1 cellular context compared by ENCODE assay signal in genomic region chr19:9768175-9769112, GRCh38.
TF ChIP-seq lines count a peak whose summit lies in the region.

TSS of gene ZNF846 (minus strand) at chr19:9768738. CDS start at chr19:9764950, 3,788 bp downstream.

TF ChIP-seq in H1, 55 proteins besides CTCF, POLR2A, EP300 and RAD21 (continued from another document):
- TF ChIP-seq E2F6 (IDR thresholded peaks at IDR 0.05): peak; percentile 73
- no peak for TF ChIP-seq SIRT6 (IDR thresholded peaks at IDR 0.05; ENCODE audit: low read length)
- TF ChIP-seq TAF1 (IDR thresholded peaks at IDR 0.05; ENCODE audit: low read depth, low read length): peak; percentile 81
- no peak for TF ChIP-seq EZH2 (IDR thresholded peaks at IDR 0.05; ENCODE audit: low read depth, low read length, severe bottlenecking)
- 0 out of 4 replicates have a peak, but pooled peaks of 1 of the 2 experiments have one; percentile 57 for TF ChIP-seq HDAC2 (IDR thresholded peaks at IDR 0.05; ENCODE audit: borderline replicate concordance in 1 of 2, low read depth in 2 of 2, low read length in 2 of 2)
- peak; percentile 85 for TF ChIP-seq CREB1 (IDR thresholded peaks at IDR 0.05)
- no peak for TF ChIP-seq ATF2 (IDR thresholded peaks at IDR 0.05; ENCODE audit: low read length)
- TF ChIP-seq ATF3 (IDR thresholded peaks at IDR 0.05; ENCODE audit: insufficient read depth, low read depth, low read length): no peak
- no peak for TF ChIP-seq BACH1 (IDR thresholded peaks at IDR 0.05; ENCODE audit: low read length)
- no peak for TF ChIP-seq TEAD4 (IDR thresholded peaks at IDR 0.05; ENCODE audit: low read depth, low read length)
- peak; percentile 96 for TF ChIP-seq ASH2L (IDR thresholded peaks at IDR 0.05; ENCODE audit: low read length)
- TF ChIP-seq SIX5 (IDR thresholded peaks at IDR 0.05; ENCODE audit: low read depth, low read length): no peak
- no peak for TF ChIP-seq KDM4A (IDR thresholded peaks at IDR 0.05; ENCODE audit: low read depth, low read length, severe bottlenecking)
- TF ChIP-seq RBBP5 (IDR thresholded peaks at IDR 0.05; ENCODE audit: borderline replicate concordance, low read depth, low read length): peak; percentile 91
- no peak for TF ChIP-seq CHD2 (IDR thresholded peaks at IDR 0.05; ENCODE audit: low read length)
- no peak for TF ChIP-seq JUN (IDR thresholded peaks at IDR 0.05; ENCODE audit: low read depth, low read length)
- no peak for TF ChIP-seq BRCA1 (IDR thresholded peaks at IDR 0.05; ENCODE audit: low read depth, low read length)
- 0 out of 2 replicates have a peak, but pooled peaks have one; percentile 10 for TF ChIP-seq SRF (IDR thresholded peaks at IDR 0.05; ENCODE audit: low read depth, low read length)
- TF ChIP-seq TCF12 (IDR thresholded peaks at IDR 0.05; ENCODE audit: low read depth, low read length): no peak
- peak; percentile 17; the same call in 1 of the 2 replicates for TF ChIP-seq NRF1 (IDR thresholded peaks at IDR 0.05; ENCODE audit: low read depth, low read length)
- TF ChIP-seq EGR1 (IDR thresholded peaks at IDR 0.05; ENCODE audit: borderline replicate concordance, low read depth, low read length): 0 out of 2 replicates have a peak, but pooled peaks have one; percentile 41
- no peak; the same call in 1 of the 2 replicates for TF ChIP-seq KDM5A (IDR thresholded peaks at IDR 0.05; ENCODE audit: low read length)
- TF ChIP-seq RFX5 (IDR thresholded peaks at IDR 0.05; ENCODE audit: borderline replicate concordance, low read depth, low read length): no peak
- TF ChIP-seq GTF2F1 (IDR thresholded peaks at IDR 0.05; ENCODE audit: borderline replicate concordance, low read depth, low read length): no peak; the same call in 1 of the 2 replicates
- TF ChIP-seq CHD7 (IDR thresholded peaks at IDR 0.05; ENCODE audit: insufficient replicate concordance, low read length): no peak
- no peak for TF ChIP-seq KDM1A (IDR thresholded peaks at IDR 0.05; ENCODE audit: borderline replicate concordance, low read length)
- TF ChIP-seq MAX (IDR thresholded peaks at IDR 0.05): peak; percentile 79
- no peak for TF ChIP-seq RNF2 (IDR thresholded peaks at IDR 0.05; ENCODE audit: borderline replicate concordance, low read depth, low read length, missing control alignments, poor library complexity, severe bottlenecking)
- 0 out of 2 replicates have a peak, but pooled peaks have one; percentile 30 for TF ChIP-seq YY1 (IDR thresholded peaks at IDR 0.05; ENCODE audit: low read depth, low read length)
- TF ChIP-seq CHD1 (IDR thresholded peaks at IDR 0.05; ENCODE audit: low read depth, low read length): no peak
- peak; percentile 51 for TF ChIP-seq TAF7 (optimal IDR thresholded peaks at IDR 0.05; ENCODE audit: borderline replicate concordance, low read depth, low read length)
- no peak for TF ChIP-seq ZNF274 (IDR thresholded peaks at IDR 0.05; ENCODE audit: borderline replicate concordance, extremely low read depth, low read length)
- TF ChIP-seq GABPA (IDR thresholded peaks at IDR 0.05; ENCODE audit: borderline replicate concordance, insufficient read depth, low read length): peak; percentile 99
- no peak for TF ChIP-seq HDAC6 (IDR thresholded peaks at IDR 0.05; ENCODE audit: low read depth, low read length)
- no peak for TF ChIP-seq FOSL1 (IDR thresholded peaks at IDR 0.05; ENCODE audit: insufficient read depth, low read depth, low read length)
- TF ChIP-seq MAFK (IDR thresholded peaks at IDR 0.05; ENCODE audit: low read depth, low read length): no peak
- no peak for TF ChIP-seq CTBP2 (IDR thresholded peaks at IDR 0.05; ENCODE audit: borderline replicate concordance, insufficient read depth, insufficient read length, low read length)
- 0 out of 2 replicates have a peak, but pooled peaks have one; percentile 50 for TF ChIP-seq SP1 (IDR thresholded peaks at IDR 0.05; ENCODE audit: low read depth, low read length)
- TF ChIP-seq CBX8 (IDR thresholded peaks at IDR 0.05; ENCODE audit: borderline replicate concordance, low read depth, low read length): no peak
- TF ChIP-seq PHF8 (conservative IDR thresholded peaks at IDR 0.05; ENCODE audit: low read depth, low read length): peak; percentile 82
- peak; percentile 12; the same call in 1 of the 2 replicates for TF ChIP-seq RXRA (IDR thresholded peaks at IDR 0.05; ENCODE audit: insufficient read depth, low read depth, low read length)
- no peak for TF ChIP-seq CBX5 (IDR thresholded peaks at IDR 0.05; ENCODE audit: low read depth, low read length)
- TF ChIP-seq SP2 (IDR thresholded peaks at IDR 0.05; ENCODE audit: low read length): no peak
- no peak for TF ChIP-seq POU5F1 (IDR thresholded peaks at IDR 0.05; ENCODE audit: low read depth, low read length)
- no peak for TF ChIP-seq SP4 (IDR thresholded peaks at IDR 0.05; ENCODE audit: low read length)
- peak; percentile 75; the same call in 1 of the 2 replicates for TF ChIP-seq POLR2AphosphoS5 (IDR thresholded peaks at IDR 0.05; ENCODE audit: low read depth, low read length)
- TF ChIP-seq TBP (IDR thresholded peaks at IDR 0.05; ENCODE audit: low read depth, low read length): peak; percentile 78
- no peak for TF ChIP-seq JUND (IDR thresholded peaks at IDR 0.05; ENCODE audit: low read length)
- TF ChIP-seq SUZ12 (IDR thresholded peaks at IDR 0.05; ENCODE audit: low read length): no peak
- no peak for TF ChIP-seq SAP30 (IDR thresholded peaks at IDR 0.05; ENCODE audit: insufficient read depth, insufficient replicate concordance, low read length)
- TF ChIP-seq CEBPB (IDR thresholded peaks at IDR 0.05; ENCODE audit: low read depth, low read length): no peak
- TF ChIP-seq SIN3A (conservative IDR thresholded peaks at IDR 0.05 in 1 of 2, IDR thresholded peaks at IDR 0.05 in 1 of 2; ENCODE audit: low read depth in 1 of 2, low read length in 2 of 2): peak; percentile 80 to 86; a peak in 3 of 4 replicates
- TF ChIP-seq USF2 (IDR thresholded peaks at IDR 0.05; ENCODE audit: low read length): no peak
- no peak for TF ChIP-seq BCL11A (IDR thresholded peaks at IDR 0.05; ENCODE audit: low read depth in 2 of 2, low read length in 2 of 2)
TF ChIP-seq in H1: peak in this region for 19.
